In the genomic region with DNA sequence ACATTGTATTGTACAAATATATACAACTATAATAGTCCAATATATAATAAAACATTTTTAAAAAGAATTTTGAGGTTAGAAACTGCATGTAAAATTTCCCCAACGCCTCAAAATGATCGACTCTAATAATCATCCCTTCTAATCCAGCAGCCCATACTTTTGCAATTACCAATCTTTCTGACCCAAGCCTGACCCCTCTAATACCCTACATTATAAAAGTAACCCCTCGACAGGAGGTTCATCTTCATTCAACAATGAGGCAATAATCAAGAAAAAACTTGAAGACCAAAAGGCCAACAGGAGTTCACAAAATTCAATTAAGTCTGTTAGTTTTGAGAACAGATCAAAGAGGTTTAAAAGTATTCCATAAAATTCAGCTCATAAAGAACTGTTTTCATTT, we compare ENCODE assay signal across 1 cellular context.
TF ChIP-seq lines count a peak whose summit lies in the region.

No MANE protein-coding gene starts in this region.

TF ChIP-seq in SK-N-SH treated with all-trans-retinoic acid at 6 μM for 48 hours, 23 proteins besides CTCF, POLR2A, EP300 and RAD21 (continued from another document):
- TF ChIP-seq, protein P1, sequence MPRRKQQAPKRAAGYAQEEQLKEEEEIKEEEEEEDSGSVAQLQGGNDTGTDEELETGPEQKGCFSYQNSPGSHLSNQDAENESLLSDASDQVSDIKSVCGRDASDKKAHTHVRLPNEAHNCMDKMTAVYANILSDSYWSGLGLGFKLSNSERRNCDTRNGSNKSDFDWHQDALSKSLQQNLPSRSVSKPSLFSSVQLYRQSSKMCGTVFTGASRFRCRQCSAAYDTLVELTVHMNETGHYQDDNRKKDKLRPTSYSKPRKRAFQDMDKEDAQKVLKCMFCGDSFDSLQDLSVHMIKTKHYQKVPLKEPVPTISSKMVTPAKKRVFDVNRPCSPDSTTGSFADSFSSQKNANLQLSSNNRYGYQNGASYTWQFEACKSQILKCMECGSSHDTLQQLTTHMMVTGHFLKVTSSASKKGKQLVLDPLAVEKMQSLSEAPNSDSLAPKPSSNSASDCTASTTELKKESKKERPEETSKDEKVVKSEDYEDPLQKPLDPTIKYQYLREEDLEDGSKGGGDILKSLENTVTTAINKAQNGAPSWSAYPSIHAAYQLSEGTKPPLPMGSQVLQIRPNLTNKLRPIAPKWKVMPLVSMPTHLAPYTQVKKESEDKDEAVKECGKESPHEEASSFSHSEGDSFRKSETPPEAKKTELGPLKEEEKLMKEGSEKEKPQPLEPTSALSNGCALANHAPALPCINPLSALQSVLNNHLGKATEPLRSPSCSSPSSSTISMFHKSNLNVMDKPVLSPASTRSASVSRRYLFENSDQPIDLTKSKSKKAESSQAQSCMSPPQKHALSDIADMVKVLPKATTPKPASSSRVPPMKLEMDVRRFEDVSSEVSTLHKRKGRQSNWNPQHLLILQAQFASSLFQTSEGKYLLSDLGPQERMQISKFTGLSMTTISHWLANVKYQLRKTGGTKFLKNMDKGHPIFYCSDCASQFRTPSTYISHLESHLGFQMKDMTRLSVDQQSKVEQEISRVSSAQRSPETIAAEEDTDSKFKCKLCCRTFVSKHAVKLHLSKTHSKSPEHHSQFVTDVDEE (CRISPR knock-in tag; IDR thresholded peaks at IDR 0.05) = no peak
- TF ChIP-seq ZC3H10 (CRISPR knock-in tag; IDR thresholded peaks at IDR 0.05) = no peak
- no peak for TF ChIP-seq SNAI2 (CRISPR knock-in tag; IDR thresholded peaks at IDR 0.05)
- TF ChIP-seq ZFP3 (CRISPR knock-in tag; IDR thresholded peaks at IDR 0.05) = no peak
